ENCODE assay signal across 23 cellular contexts in the genomic region with DNA sequence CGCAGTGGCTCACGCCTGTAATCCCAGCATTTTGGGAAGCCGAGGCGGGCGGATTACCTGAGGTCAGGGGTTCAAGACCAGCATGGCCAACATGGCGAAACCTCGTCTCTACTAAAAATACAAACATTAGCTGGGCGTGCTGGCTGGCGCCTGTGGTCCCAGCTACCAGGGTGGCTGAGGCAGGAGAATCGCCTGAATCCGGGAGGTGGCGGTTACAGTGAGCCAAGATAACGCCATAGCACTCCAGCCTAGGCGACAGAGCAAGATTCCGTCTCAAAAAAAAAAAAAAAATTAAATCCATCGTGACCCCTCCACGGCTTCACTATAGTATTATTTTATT. TPM values are rescaled to one million over a fixed set of nuclear protein-coding genes. Genes with fewer than 3 reads are reported as not detected.
A peak's percentile ranks its signal among the peaks of the same experiment; 100 is the strongest.
DNase-seq lines count a peak whose midpoint lies in the region; ATAC-seq and TF ChIP-seq lines count a peak whose summit lies in the region.
"Had no signal": no experiment of that assay in that cellular context is flagged by ENCODE, and none has a peak within 500 bp of the region (broad histone marks: within the 10 kb centered on the region; RNA-seq: fewer than 3 reads in every experiment).

No MANE protein-coding gene starts in this region.

- no peaks in the 10 kb centered on the region for H3K27me3 ChIP-seq in naive thymus-derived CD4-positive, alpha-beta T cell (ENCODE audit: control insufficient read depth in 2 of 2, insufficient read depth in 2 of 2, low read length in 2 of 2)
- H3K27me3 ChIP-seq: body of pancreas, heart left ventricle, ovary, right atrium auricular region, stomach, transverse colon had no signal

- H3K36me3 ChIP-seq in naive thymus-derived CD4-positive, alpha-beta T cell (ENCODE audit: control insufficient read depth in 2 of 3, insufficient read depth in 3 of 3, low read length in 3 of 3) = peaks cover 0 to 30% (median 0%) of the 10 kb centered on the region in 3 experiments
- H3K36me3 ChIP-seq: ovary had no signal

- peak overlapping the region; percentile 100 for H3K27ac ChIP-seq in naive thymus-derived CD4-positive, alpha-beta T cell (ENCODE audit: low read depth, low read length)

- no peak for ATAC-seq in stimulated activated naive CD8-positive, alpha-beta T cell treated with anti-CD3 and anti-CD28 coated beads, Interleukin-15, Interleukin-2, amounts not matched to agents 100 U/mL and 50 U/mL, for 24 hours
- ATAC-seq in activated B cell treated with CpG ODN at 0.5 μM for 24 hours (ENCODE audit: low read depth) = no peak
- no peak for ATAC-seq in naive thymus-derived CD4-positive, alpha-beta T cell
- ATAC-seq: body of pancreas, heart left ventricle had no signal

- no peak overlapping the region for H3K4me3 ChIP-seq in naive thymus-derived CD4-positive, alpha-beta T cell (ENCODE audit: low read length)
- H3K4me3 ChIP-seq: body of pancreas had no signal

- peak overlapping the region; percentile 41 for H3K27ac Mint-ChIP-seq in stimulated activated naive CD8-positive, alpha-beta T cell treated with anti-CD3 and anti-CD28 coated beads, Interleukin-15, Interleukin-2, amounts not matched to agents 100 ng/mL and 50 ng/mL, for 24 hours
- H3K27ac Mint-ChIP-seq in activated B cell treated with CpG ODN at 0.5 μM for 24 hours (no peak overlapping the region), chondrocyte (ENCODE audit: unreplicated experiment) (no peak overlapping the region)
- peak overlapping the region in 6 of 9 donors; percentile 41 to 75 (median 62) for H3K27ac Mint-ChIP-seq in naive thymus-derived CD4-positive, alpha-beta T cell

- H3K36me3 Mint-ChIP-seq in stimulated activated naive CD8-positive, alpha-beta T cell treated with anti-CD3 and anti-CD28 coated beads, Interleukin-15, Interleukin-2, amounts not matched to agents 100 ng/mL and 50 ng/mL, for 24 hours (ENCODE audit: low read depth) = peaks cover 52% of the 10 kb centered on the region
- H3K36me3 Mint-ChIP-seq in activated B cell treated with CpG ODN at 0.5 μM for 24 hours (ENCODE audit: low read depth) (peaks cover 47% of the 10 kb centered on the region), chondrocyte (ENCODE audit: low read depth) (peaks cover 22% of the 10 kb centered on the region)
- peaks cover 13 to 33% (median 27%) of the 10 kb centered on the region in 5 donors for H3K36me3 Mint-ChIP-seq in naive thymus-derived CD4-positive, alpha-beta T cell

- H3K9me3 Mint-ChIP-seq in stimulated activated naive CD8-positive, alpha-beta T cell treated with anti-CD3 and anti-CD28 coated beads, Interleukin-15, Interleukin-2, amounts not matched to agents 100 ng/mL and 50 ng/mL, for 24 hours = no peaks in the 10 kb centered on the region
- no peaks in the 10 kb centered on the region for H3K9me3 Mint-ChIP-seq in activated B cell treated with CpG ODN at 0.5 μM for 24 hours
- no peaks in the 10 kb centered on the region for H3K9me3 Mint-ChIP-seq in naive thymus-derived CD4-positive, alpha-beta T cell
- no peaks in the 10 kb centered on the region for H3K9me3 Mint-ChIP-seq in chondrocyte (ENCODE audit: low read depth)
- H3K9me3 Mint-ChIP-seq: IgD-negative memory B cell had no signal

- TF ChIP-seq CTCF in activated B cell treated with CpG ODN at 0.5 μM for 24 hours (IDR thresholded peaks at IDR 0.05) = no peak
- no peak for TF ChIP-seq CTCF in chondrocyte (IDR thresholded peaks at IDR 0.05)

- CTCF ChIA-PET in activated B cell treated with CpG ODN at 0.5 μM for 24 hours (lab: Charles Lee) = interaction anchor here (0.9 kb wide), 1 partner anchor 166 kb away, joined by 3 read pairs; no protein-coding TSS in a partner anchor
- CTCF ChIA-PET in naive thymus-derived CD4-positive, alpha-beta T cell (lab: Charles Lee) = no interaction called here

- no peaks in the 10 kb centered on the region for H3K9me3 ChIP-seq in naive thymus-derived CD4-positive, alpha-beta T cell (ENCODE audit: control insufficient read depth in 2 of 3, low read length in 3 of 3)
- H3K9me3 ChIP-seq: body of pancreas, heart left ventricle, ovary, right atrium auricular region, SK-N-SH, stomach, transverse colon had no signal

- POLR2A ChIA-PET in activated B cell treated with CpG ODN at 0.5 μM for 24 hours (lab: Charles Lee) = interaction anchor here (0.7 to 4.7 kb wide), 7 partner anchors 10 to 1558 kb away, joined by 4 to 95 read pairs (median 6); a partner anchor contains a TSS
- POLR2A ChIA-PET in naive thymus-derived CD4-positive, alpha-beta T cell (lab: Charles Lee) = interaction anchor here (0.6 to 2.7 kb wide), 11 partner anchors 14 to 288 kb away, joined by 3 to 16 read pairs (median 5); a partner anchor contains a TSS

- H3K4me1 ChIP-seq in naive thymus-derived CD4-positive, alpha-beta T cell (ENCODE audit: control insufficient read depth in 2 of 2, insufficient read depth in 2 of 2, low read length in 2 of 2) = peaks cover 23 to 26% of the 10 kb centered on the region in 2 donors

- no peak for DNase-seq in stimulated activated naive CD8-positive, alpha-beta T cell treated with anti-CD3 and anti-CD28 coated beads, Interleukin-15, Interleukin-2, amounts not matched to agents 100 U/mL and 50 U/mL, for 24 hours
- no peak for DNase-seq in activated B cell treated with CpG ODN at 0.5 μM for 24 hours
- DNase-seq in naive thymus-derived CD4-positive, alpha-beta T cell = no peak
- DNase-seq in COR-L47 (lab: John Stamatoyannopoulos, UW) = no peak
- DNase-seq in chondrocyte (ENCODE audit: low spot score) = no peak
- no peak for DNase-seq in posterior cingulate gyrus
- DNase-seq: activated CD8-positive, alpha-beta memory T cell treated with anti-CD3 and anti-CD28 coated beads for 24 hours; body of pancreas; effector memory CD4-positive, alpha-beta T cell; erythroblast; heart left ventricle; NCI-H1105 treated with DMSO at 0.1 percent for 48 hours; NCI-H2029 treated with DMSO at 0.1 percent for 48 hours; NCI-H226; NCI-H82; SK-N-SH; stomach; transverse colon; WERI-Rb-1 had no signal

- intact Hi-C loops in activated B cell treated with CpG ODN at 0.5 μM for 24 hours (cut with micrococcal nuclease) (loop anchor here (2.0 kb wide), 2 partner anchors 107 to 289 kb away; a partner anchor contains a TSS), posterior cingulate gyrus (cut with DNase I) (no loop called here)
- intact Hi-C loops in naive thymus-derived CD4-positive, alpha-beta T cell (cut with micrococcal nuclease) = loop anchor here (1.0 to 2.0 kb wide), 5 partner anchors 33 to 289 kb away; a partner anchor contains a TSS

- no peaks in the 10 kb centered on the region for H3K27me3 Mint-ChIP-seq in stimulated activated naive CD8-positive, alpha-beta T cell treated with anti-CD3 and anti-CD28 coated beads, Interleukin-15, Interleukin-2, amounts not matched to agents 100 ng/mL and 50 ng/mL, for 24 hours
- H3K27me3 Mint-ChIP-seq in activated B cell treated with CpG ODN at 0.5 μM for 24 hours (no peaks in the 10 kb centered on the region), chondrocyte (ENCODE audit: low read depth) (no peaks in the 10 kb centered on the region)
- no peaks in the 10 kb centered on the region for H3K27me3 Mint-ChIP-seq in naive thymus-derived CD4-positive, alpha-beta T cell
- H3K27me3 Mint-ChIP-seq: IgD-negative memory B cell had no signal

- H3K4me1 Mint-ChIP-seq in stimulated activated naive CD8-positive, alpha-beta T cell treated with anti-CD3 and anti-CD28 coated beads, Interleukin-15, Interleukin-2, amounts not matched to agents 100 ng/mL and 50 ng/mL, for 24 hours (ENCODE audit: low read depth) = peaks cover 32% of the 10 kb centered on the region
- peaks cover 36% of the 10 kb centered on the region for H3K4me1 Mint-ChIP-seq in activated B cell treated with CpG ODN at 0.5 μM for 24 hours
- H3K4me1 Mint-ChIP-seq in naive thymus-derived CD4-positive, alpha-beta T cell = peaks cover 22 to 37% (median 35%) of the 10 kb centered on the region in 7 donors
- H3K4me1 Mint-ChIP-seq in chondrocyte (ENCODE audit: low read depth) = peaks cover 34% of the 10 kb centered on the region

- no peak overlapping the region for H3K4me3 Mint-ChIP-seq in stimulated activated naive CD8-positive, alpha-beta T cell treated with anti-CD3 and anti-CD28 coated beads, Interleukin-15, Interleukin-2, amounts not matched to agents 100 ng/mL and 50 ng/mL, for 24 hours
- peak overlapping the region; percentile 24 for H3K4me3 Mint-ChIP-seq in activated B cell treated with CpG ODN at 0.5 μM for 24 hours
- H3K4me3 Mint-ChIP-seq in naive thymus-derived CD4-positive, alpha-beta T cell = peak overlapping the region in 6 of 10 donors; percentile 26 to 51 (median 47)
- H3K4me3 Mint-ChIP-seq in chondrocyte (ENCODE audit: unreplicated experiment) = no peak overlapping the region

RNA-seq across cellular contexts. Expression of a gene that starts 1.2 kb away (rescaled TPM):
- 234 and 264 TPM in 2 replicates for total RNA-seq in activated B cell treated with CpG ODN at 0.5 μM for 24 hours
- 100 to 1,000 TPM; 250 to 378 (median 305) TPM for total RNA-seq in naive thymus-derived CD4-positive, alpha-beta T cell
- polyA plus RNA-seq in naive thymus-derived CD4-positive, alpha-beta T cell = 100 to 1,000 TPM; 277 to 360 TPM
- total RNA-seq in chondrocyte = 127 to 142 TPM (median 142 TPM) in 3 replicates

RNA-seq across cellular contexts. Expression of a gene that starts 1.2 kb away (rescaled TPM):
- total RNA-seq in activated B cell treated with CpG ODN at 0.5 μM for 24 hours = 129 and 139 TPM in 2 replicates
- total RNA-seq in naive thymus-derived CD4-positive, alpha-beta T cell = 100 to 1,000 TPM in 4 of 5 experiments, 10 to 100 TPM in 1; 98.2 to 122 (median 114) TPM
- 10 to 100 TPM; 48.9 to 50.8 TPM for polyA plus RNA-seq in naive thymus-derived CD4-positive, alpha-beta T cell
- 59.0 to 66.5 TPM (median 63.8 TPM) in 3 replicates for total RNA-seq in chondrocyte

RNA-seq across cellular contexts. Expression of a gene that starts 33.2 kb away (rescaled TPM):
- total RNA-seq in activated B cell treated with CpG ODN at 0.5 μM for 24 hours (27.1 and 30.6 TPM in 2 replicates), chondrocyte (26.8 to 29.3 TPM (median 27.8 TPM) in 3 replicates)
- 10 to 100 TPM; 18.2 to 41.1 (median 35.0) TPM for total RNA-seq in naive thymus-derived CD4-positive, alpha-beta T cell
- polyA plus RNA-seq in naive thymus-derived CD4-positive, alpha-beta T cell = 10 to 100 TPM in 1 of 2 donors, 1 to 10 TPM in 1; 9.7 to 27.7 TPM

RNA-seq across cellular contexts. Expression of a gene that starts 33.3 kb away (rescaled TPM):
- total RNA-seq in activated B cell treated with CpG ODN at 0.5 μM for 24 hours (96.8 and 131 TPM in 2 replicates), chondrocyte (123 to 128 TPM (median 128 TPM) in 3 replicates)
- total RNA-seq in naive thymus-derived CD4-positive, alpha-beta T cell = 10 to 100 TPM; 33.2 to 85.5 (median 38.5) TPM
- 100 to 1,000 TPM; 269 to 293 TPM for polyA plus RNA-seq in naive thymus-derived CD4-positive, alpha-beta T cell

RNA-seq across cellular contexts. Expression of a gene that starts 50.3 kb away (rescaled TPM):
- 1.5 and 2.2 TPM in 2 replicates for total RNA-seq in activated B cell treated with CpG ODN at 0.5 μM for 24 hours
- 10 to 100 TPM in 2 of 5 experiments, 1 to 10 TPM in 2, under 1 TPM in 1; 0.35 to 25.0 (median 2.7) TPM for total RNA-seq in naive thymus-derived CD4-positive, alpha-beta T cell
- polyA plus RNA-seq in naive thymus-derived CD4-positive, alpha-beta T cell = not detected
- 1.9 to 8.8 TPM (median 8.6 TPM) in 3 replicates for total RNA-seq in chondrocyte

Comparison
In these comparisons a context has a peak if more than half of its experiments do, and no peak if none do; other contexts are left out.
1. H3K27ac Mint-ChIP-seq: peak in stimulated activated naive CD8-positive, alpha-beta T cell treated with anti-CD3 and anti-CD28 coated beads, Interleukin-15, Interleukin-2, amounts not matched to agents 100 ng/mL and 50 ng/mL, for 24 hours (single experiment) and naive thymus-derived CD4-positive, alpha-beta T cell (6 of 9); none in activated B cell treated with CpG ODN at 0.5 μM for 24 hours (single experiment) and chondrocyte (single experiment).
2. H3K4me3 Mint-ChIP-seq: peak in activated B cell treated with CpG ODN at 0.5 μM for 24 hours (single experiment) and naive thymus-derived CD4-positive, alpha-beta T cell (6 of 10); none in stimulated activated naive CD8-positive, alpha-beta T cell treated with anti-CD3 and anti-CD28 coated beads, Interleukin-15, Interleukin-2, amounts not matched to agents 100 ng/mL and 50 ng/mL, for 24 hours (single experiment) and chondrocyte (single experiment).